ENCODE assay signal across 20 cellular contexts in genomic region chr13:109883181-109884180, GRCh38.
DNase-seq lines count a peak whose midpoint lies in the region; ATAC-seq and TF ChIP-seq lines count a peak whose summit lies in the region.
"Had no signal": no experiment of that assay in that cellular context is flagged by ENCODE, and none has a peak within 500 bp of the region (broad histone marks: within the 10 kb centered on the region; RNA-seq: fewer than 3 reads in every experiment).

No MANE protein-coding gene starts in this region.

- no peaks in the 10 kb centered on the region for H3K9me3 ChIP-seq in colonic mucosa
- H3K9me3 ChIP-seq: BE2C had no signal

- H3K36me3 ChIP-seq in colonic mucosa, result no peaks in the 10 kb centered on the region
- H3K36me3 ChIP-seq: BE2C had no signal

- no peak for ATAC-seq in HG03139 (IDR thresholded peaks at IDR 0.05; ENCODE audit: unreplicated experiment)
- ATAC-seq: CD8-positive, alpha-beta T cell; GM12878 had no signal

- in situ Hi-C loops in G401 (cut with HindIII; ENCODE audit: low sequenced_read_pairs), result no loop called here

- intact Hi-C loops in colonic mucosa (cut with DNase I), result no loop called here

- DNase-seq in HT-29 (ENCODE audit: low spot score), result peak; percentile 74
- peak; percentile 53 for DNase-seq in NCI-H510A treated with DMSO at 0.1 percent for 48 hours (lab: John Stamatoyannopoulos, UW)
- DNase-seq in colonic mucosa, result peak; percentile 54
- DNase-seq in myocyte (ENCODE audit: low read depth), result peak; percentile 47
- DNase-seq in NCI-H2171 (lab: John Stamatoyannopoulos, UW), result no peak
- DNase-seq in DMS 273 treated with DMSO at 0.1 percent for 48 hours (lab: John Stamatoyannopoulos, UW), result no peak
- DNase-seq in G401 (ENCODE audit: low spot score), result no peak
- DNase-seq: BE2C; CD8-positive, alpha-beta T cell; DND-41; GDM1; GM23248; HCEC 1CT; NCI-H1436; NCI-H2029 treated with DMSO at 0.1 percent for 48 hours; NCI-H524 treated with DMSO at 0.1 percent for 48 hours; NK-92 treated with Interleukin-12 subunit alpha and Interleukin-12 subunit beta, amount 100 ng/mL, for 24 hours; OCI-M1 had no signal

- no peak overlapping the region for H3K4me3 ChIP-seq in colonic mucosa
- H3K4me3 ChIP-seq: GM12878, GM23248 had no signal

- no peaks in the 10 kb centered on the region for H3K27me3 ChIP-seq in colonic mucosa

- no peak for TF ChIP-seq CTCF in colonic mucosa (IDR thresholded peaks at IDR 0.05)

- no peak overlapping the region for H3K9ac ChIP-seq in colonic mucosa (ENCODE audit: low read depth in 2 of 2, low read length in 2 of 2)
- H3K9ac ChIP-seq: GM23248 had no signal

- H3K27ac ChIP-seq in colonic mucosa, result no peak overlapping the region
- H3K27ac ChIP-seq: GM23248 had no signal

- H3K4me1 ChIP-seq in colonic mucosa, result no peaks in the 10 kb centered on the region
- H3K4me1 ChIP-seq: BE2C had no signal

Comparison
In these comparisons a context has a peak if more than half of its experiments do, and no peak if none do; other contexts are left out.
1. DNase-seq: peak in HT-29 (single experiment), NCI-H510A treated with DMSO at 0.1 percent for 48 hours (single experiment), colonic mucosa (single experiment) and myocyte (single experiment); none in NCI-H2171 (single experiment), DMS 273 treated with DMSO at 0.1 percent for 48 hours (single experiment) and G401 (single experiment).